In the genomic region with DNA sequence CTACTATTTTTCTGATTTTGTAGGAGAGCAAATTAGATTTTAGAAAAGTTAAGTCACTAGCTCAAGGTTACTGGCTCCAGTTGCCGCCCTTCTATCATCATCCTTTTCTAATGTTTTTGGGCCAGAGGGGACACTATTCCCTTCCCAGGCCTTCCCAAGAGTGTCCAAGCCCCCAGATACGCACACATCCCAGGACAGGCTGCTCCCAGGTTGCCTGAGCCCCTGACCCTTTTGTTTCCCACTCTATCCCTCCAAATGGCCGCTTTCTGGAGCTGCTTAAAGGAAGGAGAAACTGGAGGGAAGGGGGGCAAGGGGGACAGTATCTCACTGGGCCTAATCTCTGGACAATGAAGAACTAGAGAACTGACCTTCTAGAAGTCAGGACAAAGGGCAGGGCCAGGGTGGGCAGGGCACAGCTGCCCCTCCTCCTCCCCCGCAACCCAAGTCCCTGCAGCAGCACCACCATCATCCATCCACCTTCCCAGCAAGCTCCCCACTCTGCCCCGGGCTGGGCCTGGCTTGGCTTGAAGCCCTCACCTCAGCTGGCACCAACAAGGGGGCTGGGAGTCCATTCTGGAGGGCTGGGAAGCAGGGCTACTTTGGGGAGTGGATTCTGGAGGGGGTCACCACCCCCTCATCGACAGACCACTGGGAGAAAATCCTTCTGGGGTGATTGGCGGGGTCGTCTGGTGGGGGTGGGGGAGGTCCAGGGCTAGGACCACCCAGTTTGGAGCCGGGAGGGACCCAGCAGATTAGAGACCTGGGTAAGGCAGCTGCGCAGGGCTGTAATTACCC, we compare ENCODE assay signal across 8 cellular contexts. TPM values are rescaled to one million over a fixed set of nuclear protein-coding genes. Genes with fewer than 3 reads are reported as not detected.
A peak's percentile ranks its signal among the peaks of the same experiment; 100 is the strongest.
DNase-seq lines count a peak whose midpoint lies in the region; ATAC-seq, FAIRE-seq and TF ChIP-seq lines count a peak whose summit lies in the region.

No MANE protein-coding gene starts in this region.

- no peak for TF ChIP-seq POLR2A in GM12891 (IDR thresholded peaks at IDR 0.05; ENCODE audit: low read depth, low read length)

- H3K27me3 ChIP-seq in Caco-2 (replicated peaks; ENCODE audit: control insufficient read depth, insufficient read depth, low read length) (no peaks in the 10 kb centered on the region), ectodermal cell (ENCODE audit: control insufficient read depth, insufficient read depth, low read length, poor library complexity, severe bottlenecking) (peaks cover 16% of the 10 kb centered on the region)

- POLR2A ChIA-PET in Caco-2 (lab: Charles Lee) = no interaction called here

- WGBS in ectodermal cell, 2 experiments = 18% methylated on average over 9 of the region's 10 CpGs

- H3K9me3 ChIP-seq in Caco-2 (no peaks in the 10 kb centered on the region), ectodermal cell (ENCODE audit: control insufficient read depth, low read length) (no peaks in the 10 kb centered on the region)

- H3K4me3 ChIP-seq in Caco-2 (ENCODE audit: low read depth, low read length) (peak overlapping the region; percentile 53), ectodermal cell (ENCODE audit: insufficient read depth, low read depth, low read length) (peak overlapping the region; percentile 95)

- H3K36me3 Mint-ChIP-seq in Caco-2 (ENCODE audit: insufficient read depth, unreplicated experiment) = peaks cover 10% of the 10 kb centered on the region
- H3K36me3 Mint-ChIP-seq in naive B cell = no peaks in the 10 kb centered on the region

- TSS peak; percentile 88 for BruUV-seq in Caco-2 (replicated peaks; lab: Mats Ljungman, UMichigan)

- H3K27ac ChIP-seq in ectodermal cell (ENCODE audit: insufficient read depth, low read depth, low read length, poor library complexity, severe bottlenecking) = peak overlapping the region; percentile 97

- H3K27me3 Mint-ChIP-seq in Caco-2 (ENCODE audit: insufficient read depth, unreplicated experiment) (no peaks in the 10 kb centered on the region), naive B cell (no peaks in the 10 kb centered on the region)

- peak overlapping the region; percentile 73 for H3K4me3 Mint-ChIP-seq in Caco-2 (ENCODE audit: unreplicated experiment)
- peak overlapping the region; percentile 83 to 93 (median 92) for H3K4me3 Mint-ChIP-seq in naive B cell

- DNase-seq in Caco-2 (no peak), NCI-H69 (lab: John Stamatoyannopoulos, UW) (peak; percentile 34), naive B cell (no peak), GM12891 (ENCODE audit: insufficient read length, low spot score) (no peak), SHP77 treated with DMSO at 0.1 percent for 48 hours (lab: John Stamatoyannopoulos, UW) (no peak)

- peaks cover 19% of the 10 kb centered on the region for H3K4me1 Mint-ChIP-seq in Caco-2 (ENCODE audit: low read depth, unreplicated experiment)
- peaks cover 50 to 74% (median 66%) of the 10 kb centered on the region in 3 donors for H3K4me1 Mint-ChIP-seq in naive B cell

- H3K9me3 Mint-ChIP-seq in Caco-2 (ENCODE audit: unreplicated experiment) = no peaks in the 10 kb centered on the region
- no peaks in the 10 kb centered on the region for H3K9me3 Mint-ChIP-seq in naive B cell

- intact Hi-C loops in Caco-2 (cut with micrococcal nuclease; ENCODE audit: unreplicated experiment) = no loop called here

- H3K27ac Mint-ChIP-seq in Caco-2 (ENCODE audit: unreplicated experiment) (peak overlapping the region; percentile 87), naive B cell (peak overlapping the region; percentile 89 to 99 (median 96))

- no peak for FAIRE-seq in GM12891 (lab: Jason Lieb, UNC)

- ATAC-seq in naive B cell (ENCODE audit: low read depth in 2 of 2) (no peak), HG03520 (IDR thresholded peaks at IDR 0.05; ENCODE audit: unreplicated experiment) (no peak), GM19395 (IDR thresholded peaks at IDR 0.05; ENCODE audit: unreplicated experiment) (no peak)

- peaks cover 14% of the 10 kb centered on the region for H3K4me1 ChIP-seq in Caco-2
- peaks cover 58% of the 10 kb centered on the region for H3K4me1 ChIP-seq in ectodermal cell (ENCODE audit: control insufficient read depth, insufficient read depth, low read length)

- no peaks in the 10 kb centered on the region for H3K36me3 ChIP-seq in Caco-2 (ENCODE audit: control insufficient read depth, insufficient read depth, low read length)
- peaks cover 4% of the 10 kb centered on the region for H3K36me3 ChIP-seq in ectodermal cell (ENCODE audit: control insufficient read depth, insufficient read depth, low read length)

- CTCF ChIA-PET in Caco-2 (lab: Charles Lee) = no interaction called here

- no peak for TF ChIP-seq CTCF in Caco-2 (IDR thresholded peaks at IDR 0.05; ENCODE audit: insufficient read depth in 1 of 2, low read depth in 1 of 2, low read length in 1 of 2, severe bottlenecking in 1 of 2, unreplicated experiment in 1 of 2)

TF ChIP-seq in GM12891, 5 proteins besides CTCF, POLR2A, EP300 and RAD21:
- TF ChIP-seq PAX5 (IDR thresholded peaks at IDR 0.05; ENCODE audit: insufficient read depth, low read length, severe bottlenecking) = no peak
- TF ChIP-seq POLR2AphosphoS5 (IDR thresholded peaks at IDR 0.05; ENCODE audit: low read depth, low read length) = no peak
- TF ChIP-seq TAF1 (IDR thresholded peaks at IDR 0.05; ENCODE audit: low read depth, low read length) = no peak

RNA-seq across cellular contexts. Expression of a gene that starts 1.0 kb away (rescaled TPM):
- 33.7 and 37.7 TPM in 2 replicates for total RNA-seq in Caco-2 (2022)
- 131 TPM for polyA plus RNA-seq in ectodermal cell (2013, experiment 1 of 4)
- 138 TPM for polyA plus RNA-seq in ectodermal cell (2013, experiment 2 of 4)
- polyA plus RNA-seq in ectodermal cell (2013, experiment 3 of 4) = 98.5 TPM
- polyA plus RNA-seq in ectodermal cell (2013, experiment 4 of 4) = 108 TPM
- 10 to 100 TPM in 1 of 6 donors, 1 to 10 TPM in 5; 2.6 to 12.5 (median 5.3) TPM for polyA plus RNA-seq in naive B cell (ENCODE audit: low read depth in 6 of 6)
- 37.9 TPM for polyA plus RNA-seq in GM12891 (2012; ENCODE audit: low read depth, missing spikeins)

RNA-seq across cellular contexts. Expression of a gene that starts 5.7 kb away (rescaled TPM):
- total RNA-seq in Caco-2 (2022) = 35.4 and 37.9 TPM in 2 replicates
- polyA plus RNA-seq in ectodermal cell (2013, experiment 1 of 4) = 63.7 TPM
- 64.2 TPM for polyA plus RNA-seq in ectodermal cell (2013, experiment 2 of 4)
- polyA plus RNA-seq in ectodermal cell (2013, experiment 3 of 4) = 59.8 TPM
- 68.0 TPM for polyA plus RNA-seq in ectodermal cell (2013, experiment 4 of 4)
- polyA plus RNA-seq in naive B cell (ENCODE audit: low read depth in 6 of 6) = 100 to 1,000 TPM; 103 to 185 (median 109) TPM
- 48.6 TPM for polyA plus RNA-seq in GM12891 (2012; ENCODE audit: low read depth, missing spikeins)

RNA-seq across cellular contexts. Expression of a gene that starts 29.9 kb away (rescaled TPM):
- 0.07 and 0.18 TPM in 2 replicates for total RNA-seq in Caco-2 (2022)
- polyA plus RNA-seq in ectodermal cell (2013, experiment 1 of 4) = 0.09 TPM
- 0.12 TPM for polyA plus RNA-seq in ectodermal cell (2013, experiment 2 of 4)
- polyA plus RNA-seq in ectodermal cell (2013, experiment 3 of 4) = 0.27 TPM
- polyA plus RNA-seq in ectodermal cell (2013, experiment 4 of 4) = 0.32 TPM
- under 1 TPM in 3 of 6 donors, not detected in 3; 0.10 to 0.25 (median 0.19) TPM for polyA plus RNA-seq in naive B cell (ENCODE audit: low read depth in 6 of 6)
- polyA plus RNA-seq in GM12891 (2012; ENCODE audit: low read depth, missing spikeins) = 0.01 TPM
